Comparison of ENCODE assay signal across 2 cellular contexts in genomic region chr15:101228313-101228712, GRCh38.
A peak's percentile ranks its signal among the peaks of the same experiment; 100 is the strongest.
TF ChIP-seq lines count a peak whose summit lies in the region.

No MANE protein-coding gene starts in this region.

TF ChIP-seq in SK-N-SH treated with all-trans-retinoic acid at 6 μM for 48 hours, 23 proteins besides CTCF, POLR2A, EP300 and RAD21:
- TF ChIP-seq ARNTL (CRISPR knock-in tag; IDR thresholded peaks at IDR 0.05; ENCODE audit: borderline replicate concordance, low read depth) (no peak), ZFP30 (CRISPR knock-in tag; IDR thresholded peaks at IDR 0.05) (0 out of 2 replicates have a peak, but pooled peaks have one; percentile 21)

TF ChIP-seq in SK-N-SH, 30 proteins besides CTCF, POLR2A, EP300 and RAD21:
- TF ChIP-seq IRF3 (IDR thresholded peaks at IDR 0.05; ENCODE audit: low read depth, low read length) (no peak), REST (IDR thresholded peaks at IDR 0.05; ENCODE audit: low read depth, low read length) (no peak), YY1 (IDR thresholded peaks at IDR 0.05; ENCODE audit: low read depth) (no peak), FOSL2 (IDR thresholded peaks at IDR 0.05; ENCODE audit: borderline replicate concordance, low read depth) (no peak), SMC3 (IDR thresholded peaks at IDR 0.05; ENCODE audit: low read depth, low read length) (no peak), POLR2AphosphoS5 (IDR thresholded peaks at IDR 0.05; ENCODE audit: low read depth, low read length) (no peak), RXRA (IDR thresholded peaks at IDR 0.05; ENCODE audit: borderline replicate concordance, low read depth) (no peak), TEAD4 (IDR thresholded peaks at IDR 0.05; ENCODE audit: borderline replicate concordance, insufficient read depth) (no peak), FOXM1 (IDR thresholded peaks at IDR 0.05; ENCODE audit: low read depth) (no peak)
